In the genomic region with DNA sequence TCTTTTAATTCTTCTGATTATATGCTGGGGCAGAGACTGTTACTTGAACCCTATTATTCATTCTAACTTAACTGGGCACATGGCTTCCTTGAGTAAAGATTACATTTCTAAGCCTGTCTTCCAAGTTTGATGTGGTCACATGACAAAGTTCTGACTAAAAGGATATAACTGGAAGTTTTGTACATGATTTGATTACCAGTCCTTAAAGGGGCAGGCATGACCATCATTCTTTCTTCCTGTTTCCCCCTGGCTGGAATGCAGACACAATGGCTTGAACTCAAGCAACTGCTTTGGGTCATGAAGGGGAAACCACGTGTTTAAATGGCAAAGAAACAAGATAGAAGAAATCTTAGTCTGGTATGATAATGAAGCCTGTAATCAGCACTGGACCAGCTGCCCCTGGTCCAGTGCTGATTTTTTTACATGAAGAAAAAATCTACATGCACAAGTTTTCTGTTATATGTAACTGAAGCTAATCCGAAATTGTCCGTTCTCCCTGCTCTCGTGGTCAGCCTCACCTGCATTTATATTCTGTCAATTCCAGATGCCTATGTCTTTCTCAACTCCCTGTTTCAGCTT, we compare ENCODE assay signal across 22 cellular contexts. TPM values are rescaled to one million over a fixed set of nuclear protein-coding genes. Genes with fewer than 3 reads are reported as not detected.
A peak's percentile ranks its signal among the peaks of the same experiment; 100 is the strongest.
DNase-seq lines count a peak whose midpoint lies in the region; ATAC-seq, FAIRE-seq and TF ChIP-seq lines count a peak whose summit lies in the region.
"Had no signal": no experiment of that assay in that cellular context is flagged by ENCODE, and none has a peak within 500 bp of the region (broad histone marks: within the 10 kb centered on the region; RNA-seq: fewer than 3 reads in every experiment).

No MANE protein-coding gene starts in this region.

- H3K4me1 ChIP-seq in liver (ENCODE audit: control insufficient read depth in 4 of 4, insufficient read depth in 4 of 4, low read length in 3 of 4): no peaks in the 10 kb centered on the region
- no peaks in the 10 kb centered on the region for H3K4me1 ChIP-seq in right lobe of liver
- H3K4me1 ChIP-seq in K562 (replicated peaks in 1 of 2; ENCODE audit: control insufficient read depth in 2 of 2, insufficient read depth in 2 of 2, low read length in 2 of 2): peaks cover 12 to 14% of the 10 kb centered on the region in 2 experiments; a peak in 4 of 5 replicates
- peaks cover 15 to 16% of the 10 kb centered on the region in 2 donors for H3K4me1 ChIP-seq in adrenal gland (replicated peaks in 1 of 2)

- WGBS in liver: 85% methylated on average over 4 of the region's 4 CpGs
- WGBS in right lobe of liver (ENCODE audit: insufficient coverage, low coverage, low lambda C conversion rate, missing lambda C conversion rate): 77% methylated on average over 4 of the region's 4 CpGs
- 19% methylated on average over 4 of the region's 4 CpGs for WGBS in K562 (ENCODE audit: insufficient coverage, low coverage, missing lambda C conversion rate)
- 77 to 93% (median 87%) methylated on average over 4 of the region's 4 CpGs for whole genome bisulfite sequencing in adrenal gland, 4 donors

- ATAC-seq in right lobe of liver (no peak), K562 (no peak), GM18909 (IDR thresholded peaks at IDR 0.05; ENCODE audit: poor library complexity, unreplicated experiment) (no peak)
- ATAC-seq: GM23338 had no signal

- no peak overlapping the region for H2AFZ ChIP-seq in K562 (ENCODE audit: low read depth, low read length)
- H2AFZ ChIP-seq: GM23338 had no signal

- H3K27ac ChIP-seq in liver (ENCODE audit: low read depth in 1 of 2, low read length in 2 of 2) (no peak overlapping the region), right lobe of liver (no peak overlapping the region), K562 (ENCODE audit: extremely low read depth, low read depth, low read length) (no peak overlapping the region), adrenal gland (no peak overlapping the region)
- H3K27ac ChIP-seq: KMS-11, Peyer's patch had no signal

- FAIRE-seq in K562 (lab: Jason Lieb, UNC): no peak
- FAIRE-seq: A204.1 had no signal

- no peaks in the 10 kb centered on the region for H3K9me1 ChIP-seq in K562 (ENCODE audit: control insufficient read depth, insufficient read depth, low read length)

- intact Hi-C loops in right lobe of liver (cut with DNase I): no loop called here
- intact Hi-C loops in K562 (cut with micrococcal nuclease): no loop called here
- intact Hi-C loops in adrenal gland (cut with DNase I): no loop called here

- TF ChIP-seq POLR2A in right lobe of liver (IDR thresholded peaks at IDR 0.05) (no peak), K562 (conservative IDR thresholded peaks at IDR 0.05) (no peak), adrenal gland (IDR thresholded peaks at IDR 0.05) (no peak)

- TF ChIP-seq RAD21 in liver (IDR thresholded peaks at IDR 0.05) (no peak), K562 (CRISPR knock-in tag; conservative IDR thresholded peaks at IDR 0.05 in 1 of 2, IDR thresholded peaks at IDR 0.05 in 1 of 2) (no peak)

- TF ChIP-seq EP300 in K562 (IDR thresholded peaks at IDR 0.05; ENCODE audit: low read length): no peak; the same call in 1 of the 2 replicates

- no TSS peak for BruUV-seq in K562 (replicated peaks; lab: Mats Ljungman, UMichigan)

- in situ Hi-C loops in K562 (cut with MboI): no loop called here

- H3K9me3 ChIP-seq in liver (ENCODE audit: control insufficient read depth in 4 of 4, low read length in 3 of 4): no peaks in the 10 kb centered on the region
- no peaks in the 10 kb centered on the region for H3K9me3 ChIP-seq in right lobe of liver
- no peaks in the 10 kb centered on the region for H3K9me3 ChIP-seq in K562 (replicated peaks; ENCODE audit: control insufficient read depth, insufficient read depth, low read depth, low read length)
- H3K9me3 ChIP-seq in adrenal gland (replicated peaks in 1 of 3): no peaks in the 10 kb centered on the region
- H3K9me3 ChIP-seq: MG63, Peyer's patch had no signal

- no peaks in the 10 kb centered on the region for H3K36me3 ChIP-seq in liver (ENCODE audit: control insufficient read depth in 4 of 4, insufficient read depth in 3 of 4, low read depth in 1 of 4, low read length in 3 of 4)
- no peaks in the 10 kb centered on the region for H3K36me3 ChIP-seq in right lobe of liver
- H3K36me3 ChIP-seq in K562 (ENCODE audit: control insufficient read depth, insufficient read depth, low read length): no peaks in the 10 kb centered on the region
- no peaks in the 10 kb centered on the region for H3K36me3 ChIP-seq in adrenal gland (replicated peaks in 1 of 2)
- H3K36me3 ChIP-seq: MG63, Peyer's patch had no signal

- H3K4me2 ChIP-seq in K562 (ENCODE audit: insufficient read depth, low read length): no peak overlapping the region
- H3K4me2 ChIP-seq: GM23338, KMS-11 had no signal

- H3K4me3 ChIP-seq in liver (ENCODE audit: low read depth in 1 of 3, low read length in 3 of 3) (no peak overlapping the region), right lobe of liver (no peak overlapping the region), K562 (no peak overlapping the region), adrenal gland (no peak overlapping the region)
- H3K4me3 ChIP-seq: GM23338, MG63, Peyer's patch had no signal

- H4K20me1 ChIP-seq in K562 (replicated peaks; ENCODE audit: control insufficient read depth, insufficient read depth, low read length): no peaks in the 10 kb centered on the region

- TF ChIP-seq CTCF in liver (IDR thresholded peaks at IDR 0.05; ENCODE audit: low read depth, low read length, missing input control): no peak
- no peak for TF ChIP-seq CTCF in right lobe of liver (IDR thresholded peaks at IDR 0.05)
- no peak for TF ChIP-seq CTCF in K562 (IDR thresholded peaks at IDR 0.05 in 2 of 3, conservative IDR thresholded peaks at IDR 0.05 in 1 of 3; ENCODE audit: insufficient read depth in 2 of 3, low read depth in 1 of 3, low read length in 3 of 3)
- TF ChIP-seq CTCF in adrenal gland (IDR thresholded peaks at IDR 0.05): no peak

- H3K27me3 ChIP-seq in liver (ENCODE audit: control insufficient read depth in 4 of 4, insufficient read depth in 4 of 4, low read length in 3 of 4) (no peaks in the 10 kb centered on the region), right lobe of liver (no peaks in the 10 kb centered on the region), K562 (ENCODE audit: control insufficient read depth in 2 of 2, insufficient read depth in 2 of 2, low read length in 2 of 2) (no peaks in the 10 kb centered on the region), adrenal gland (no peaks in the 10 kb centered on the region)
- H3K27me3 ChIP-seq: MG63, Peyer's patch had no signal

- no peak overlapping the region for H3K9ac ChIP-seq in liver (ENCODE audit: low read depth in 1 of 2, low read length in 2 of 2)
- H3K9ac ChIP-seq in K562 (ENCODE audit: insufficient read depth in 1 of 2, low read depth in 2 of 2, low read length in 2 of 2): no peak overlapping the region
- H3K9ac ChIP-seq: KMS-11 had no signal

- H3K79me2 ChIP-seq in K562 (ENCODE audit: control insufficient read depth, insufficient read depth, low read length): no peaks in the 10 kb centered on the region

- POLR2A ChIA-PET in K562 (lab: Yijun Ruan, JAX): interaction anchor here (0.5 kb wide), 1 partner anchor 170 kb away, joined by 3 read pairs; no protein-coding TSS in a partner anchor

- CTCF ChIA-PET in K562 (lab: Yijun Ruan, JAX; ENCODE audit: low intra/inter-chr PET ratio): no interaction called here

- DNase-seq in right lobe of liver (no peak), K562 (ENCODE audit: extremely low read depth in 1 of 4, low spot score in 3 of 4) (no peak), fibroblast of peridontal ligament (ENCODE audit: extremely low read depth) (peak; percentile 39), adrenal gland (no peak), T-helper 9 cell (no peak)
- DNase-seq in activated naive CD4-positive, alpha-beta T cell treated with anti-CD3 and anti-CD28 coated beads, Interleukin-2, amount 50 U/mL, for 16 hours: no peak
- DNase-seq: DMS79, GDM1, HFFc6, MG63, NCI-H1105, NCI-H1694 treated with DMSO at 0.1 percent for 48 hours, NCI-H446, NCI-H774, Peyer's patch, SIG-M5, SW 1271 had no signal

TF ChIP-seq in liver, 16 proteins besides CTCF, POLR2A, EP300 and RAD21 (continues in another document):
- no peak for TF ChIP-seq HNF4G (IDR thresholded peaks at IDR 0.05)

TF ChIP-seq in K562, 482 proteins besides CTCF, POLR2A, EP300 and RAD21 (continues in another document):
- no peak for TF ChIP-seq SPI1 (IDR thresholded peaks at IDR 0.05; ENCODE audit: borderline replicate concordance, low read depth, low read length)
- no peak for TF ChIP-seq EGR1 (conservative IDR thresholded peaks at IDR 0.05)
- TF ChIP-seq, protein P1, sequence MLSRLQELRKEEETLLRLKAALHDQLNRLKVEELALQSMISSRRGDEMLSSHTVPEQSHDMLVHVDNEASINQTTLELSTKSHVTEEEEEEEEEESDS (CRISPR knock-in tag; IDR thresholded peaks at IDR 0.05): no peak
- TF ChIP-seq TOE1 (IDR thresholded peaks at IDR 0.05; ENCODE audit: borderline replicate concordance): peak; percentile 52; the same call in 1 of the 2 replicates
- TF ChIP-seq TOE1 (CRISPR knock-in tag; IDR thresholded peaks at IDR 0.05; ENCODE audit: borderline replicate concordance, low read depth): no peak
- TF ChIP-seq ZNF124 (CRISPR knock-in tag; IDR thresholded peaks at IDR 0.05): no peak
- TF ChIP-seq RBM14 (IDR thresholded peaks at IDR 0.05; ENCODE audit: borderline replicate concordance, insufficient read depth, low read depth, low read length): no peak

RNA-seq across cellular contexts. Expression of a gene that starts 15.6 kb away (rescaled TPM):
- total RNA-seq in liver (1 to 10 TPM in 1 of 2 donors, under 1 TPM in 1; 0.92 to 5.0 TPM), right lobe of liver (1 to 10 TPM in 3 of 6 experiments, under 1 TPM in 2, not detected in 1; 0.69 to 1.9 (median 1.4) TPM), K562 (2014; rRNA removed) (3.7 and 3.8 TPM in 2 replicates), K562 (2014; rRNA removed; fragmentation: Illumina TruSeq; extraction: Trizol) (6.9 and 7.9 TPM in 2 replicates), K562 (2015; rRNA removed; fragmentation: Illumina TruSeq; extraction: Trizol) (7.4 and 8.2 TPM in 2 replicates), K562 (2021) (5.9 and 7.3 TPM in 2 replicates), adrenal gland (10 to 100 TPM in 6 of 8 donors, 1 to 10 TPM in 2; 3.6 to 18.0 (median 11.8) TPM)
- polyA plus RNA-seq in liver (1 to 10 TPM; 1.3 to 2.6 TPM), K562 (2011; rRNA removed) (12.1 and 13.9 TPM in 2 replicates), K562 (2014; fragmentation: Illumina TruSeq; extraction: Trizol) (6.2 and 7.6 TPM in 2 replicates), K562 (2014; fragmentation: Nextera tagmentation; extraction: Ambion mirVana) (10 to 100 TPM; 20.7 to 21.6 TPM), K562 (2014; rRNA removed) (7.3 and 8.4 TPM in 2 replicates), adrenal gland (10 to 100 TPM; 11.1 to 14.0 (median 13.9) TPM)
- total RNA-seq in K562 (2011; cell fraction: chromatin; rRNA removed; ENCODE audit: low replicate concordance): 5.6 and 11.8 TPM in 2 replicates
- 4.9 and 9.7 TPM in 2 replicates for total RNA-seq in K562 (2011; cell fraction: nucleolus; rRNA removed)
- total RNA-seq in K562 (2011; cell fraction: nucleoplasm; rRNA removed): 9.7 and 12.2 TPM in 2 replicates
- 8.1 and 13.8 TPM in 2 replicates for polyA plus RNA-seq in K562 (2011; cell fraction: cytosol; rRNA removed)
- 3.7 and 7.9 TPM in 2 replicates for polyA plus RNA-seq in K562 (2011; cell fraction: nucleus; rRNA removed)
- polyA plus RNA-seq in K562 (2012): 8.9 and 9.1 TPM in 2 replicates
- 4.9 and 5.3 TPM in 2 replicates for polyA minus RNA-seq in K562 (2011; rRNA and poly(A)+ RNA removed)
- polyA minus RNA-seq in K562 (2011; cell fraction: cytosol; rRNA and poly(A)+ RNA removed): 1.2 and 1.5 TPM in 2 replicates
- polyA minus RNA-seq in K562 (2011; cell fraction: nucleus; rRNA and poly(A)+ RNA removed): 3.6 and 8.0 TPM in 2 replicates
